1 cellular context compared by ENCODE assay signal in the genomic region with DNA sequence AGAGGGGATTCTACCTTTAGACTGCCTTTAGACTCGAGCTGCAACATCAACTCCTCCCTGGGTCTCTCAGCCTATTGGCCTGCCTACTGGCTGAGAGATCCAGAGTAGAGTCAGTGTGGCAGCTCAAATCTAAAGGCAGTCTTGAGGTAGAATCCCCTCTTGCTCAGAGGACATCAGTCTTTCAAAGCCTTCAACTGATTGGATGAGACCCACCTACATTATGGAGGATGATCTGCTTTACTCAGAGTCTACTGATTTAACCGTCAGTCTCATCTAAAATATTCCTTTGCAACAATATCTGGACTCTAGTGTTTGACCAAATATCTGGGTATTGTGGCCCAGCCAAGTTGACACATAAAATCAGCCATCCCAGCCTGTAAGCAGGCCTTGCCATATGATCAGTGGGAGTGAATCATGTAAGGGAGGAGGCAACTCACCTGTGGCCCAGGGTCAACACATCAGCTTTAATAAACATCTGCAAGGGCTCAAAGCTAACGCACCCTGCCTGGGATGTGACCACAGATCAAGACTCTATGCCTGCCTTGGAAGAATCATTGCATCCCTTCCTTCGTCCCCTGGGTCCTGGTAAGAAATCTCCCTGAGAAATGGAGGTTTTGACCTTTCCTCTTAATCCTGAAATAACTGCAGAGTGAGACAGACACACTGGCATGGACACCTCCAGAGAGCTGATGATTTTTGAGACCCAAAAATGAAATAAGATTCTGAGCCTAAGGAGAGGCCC.
TF ChIP-seq lines count a peak whose summit lies in the region.

No MANE protein-coding gene starts in this region.

TF ChIP-seq in IMR-90, 13 proteins besides CTCF, POLR2A, EP300 and RAD21 (continued from another document):
- no peak for TF ChIP-seq CHD1 (IDR thresholded peaks at IDR 0.05; ENCODE audit: low read depth, low read length)
- no peak for TF ChIP-seq RCOR1 (IDR thresholded peaks at IDR 0.05; ENCODE audit: insufficient replicate concordance, low read length)
- no peak for TF ChIP-seq RFX5 (IDR thresholded peaks at IDR 0.05; ENCODE audit: low read depth, low read length)
- no peak for TF ChIP-seq MAFK (IDR thresholded peaks at IDR 0.05; ENCODE audit: low read depth, low read length)
- no peak for TF ChIP-seq NFE2L2 (IDR thresholded peaks at IDR 0.05; ENCODE audit: low read depth, low read length)
